In genomic region chr19:49891393-49891792, GRCh38 we compare ENCODE assay signal across 9 cellular contexts. TPM values are rescaled to one million over a fixed set of nuclear protein-coding genes. Genes with fewer than 3 reads are reported as not detected.
A peak's percentile ranks its signal among the peaks of the same experiment; 100 is the strongest.
DNase-seq lines count a peak whose midpoint lies in the region; ATAC-seq and TF ChIP-seq lines count a peak whose summit lies in the region.
"Had no signal": no experiment of that assay in that cellular context is flagged by ENCODE, and none has a peak within 500 bp of the region (broad histone marks: within the 10 kb centered on the region; RNA-seq: fewer than 3 reads in every experiment).

No MANE protein-coding gene starts in this region.

- H3K9me3 Mint-ChIP-seq in activated naive CD4-positive, alpha-beta T cell treated with anti-CD3 and anti-CD28 coated beads, Interleukin-2, amount 10 ng/mL, durations not matched to agents 7 days and 5 days: no peaks in the 10 kb centered on the region
- H3K9me3 Mint-ChIP-seq in stimulated activated naive B cell treated with anti-CD40 and anti-IgM and Interleukin-4, amounts not matched to agents 10 μg/mL and 1 μg/mL and 100 μg/mL, for 72 hours: peaks cover 11 to 19% of the 10 kb centered on the region in 2 donors
- H3K9me3 Mint-ChIP-seq: activated T-helper 1 cell treated with anti-CD3 and anti-CD28 coated beads, Interleukin-12 subunit alpha, Interleukin-12 subunit beta, Interleukin-2, Interleukin-4 antibody, amounts not matched to agents 30 ng/mL and 10 ng/mL and 1 ng/mL, durations not matched to agents 14 hours and 24 hours and 36 hours had no signal

- DNase-seq in activated naive CD4-positive, alpha-beta T cell treated with anti-CD3 and anti-CD28 coated beads, Interleukin-2, amount 10 ng/mL, durations not matched to agents 7 days and 5 days: no peak
- no peak for DNase-seq in activated naive CD4-positive, alpha-beta T cell treated with Interleukin-2 at 50 U/mL for 16 hours
- DNase-seq in stimulated activated naive B cell treated with anti-CD40 and anti-IgM and Interleukin-4, amounts not matched to agents 10 μg/mL and 1 μg/mL and 100 μg/mL, for 72 hours: no peak
- no peak for DNase-seq in breast epithelium (ENCODE audit: low spot score in 2 of 2)
- DNase-seq: NCI-H524 had no signal

- H3K9me3 ChIP-seq in breast epithelium: no peaks in the 10 kb centered on the region
- H3K9me3 ChIP-seq: tibial nerve had no signal

- no peak for ATAC-seq in stimulated activated naive B cell treated with anti-CD40 and anti-IgM and Interleukin-4, amounts not matched to agents 10 μg/mL and 1 μg/mL and 100 μg/mL, for 72 hours (replicated peaks)
- ATAC-seq: left lobe of liver had no signal

- peaks cover 43% of the 10 kb centered on the region for H3K27me3 Mint-ChIP-seq in activated naive CD4-positive, alpha-beta T cell treated with anti-CD3 and anti-CD28 coated beads, Interleukin-2, amount 10 ng/mL, durations not matched to agents 7 days and 5 days
- no peaks in the 10 kb centered on the region for H3K27me3 Mint-ChIP-seq in stimulated activated naive B cell treated with anti-CD40 and anti-IgM and Interleukin-4, amounts not matched to agents 10 μg/mL and 1 μg/mL and 100 μg/mL, for 72 hours

- no peak overlapping the region for H3K4me3 ChIP-seq in breast epithelium

- CTCF ChIA-PET in activated naive CD4-positive, alpha-beta T cell treated with anti-CD3 and anti-CD28 coated beads, Interleukin-2, amount 10 ng/mL, durations not matched to agents 7 days and 5 days (lab: Charles Lee): interaction anchor here (1.1 kb wide), 1 partner anchor 82 kb away, joined by 3 read pairs; no protein-coding TSS in a partner anchor

- no peaks in the 10 kb centered on the region for H3K36me3 ChIP-seq in breast epithelium

- no peak overlapping the region for H3K27ac ChIP-seq in breast epithelium
- H3K27ac ChIP-seq: tibial nerve had no signal

- peaks cover 4% of the 10 kb centered on the region for H3K36me3 Mint-ChIP-seq in activated naive CD4-positive, alpha-beta T cell treated with anti-CD3 and anti-CD28 coated beads, Interleukin-2, amount 10 ng/mL, durations not matched to agents 7 days and 5 days
- peaks cover 81 to 98% of the 10 kb centered on the region in 2 donors for H3K36me3 Mint-ChIP-seq in stimulated activated naive B cell treated with anti-CD40 and anti-IgM and Interleukin-4, amounts not matched to agents 10 μg/mL and 1 μg/mL and 100 μg/mL, for 72 hours

- no peaks in the 10 kb centered on the region for H3K4me1 ChIP-seq in breast epithelium

- intact Hi-C loops in breast epithelium (cut with DNase I; ENCODE audit: low total_unique reads): no loop called here

- no peak overlapping the region for H3K4me3 Mint-ChIP-seq in activated naive CD4-positive, alpha-beta T cell treated with anti-CD3 and anti-CD28 coated beads, Interleukin-2, amount 10 ng/mL, durations not matched to agents 7 days and 5 days
- peak overlapping the region; percentile 95 to 99 for H3K4me3 Mint-ChIP-seq in stimulated activated naive B cell treated with anti-CD40 and anti-IgM and Interleukin-4, amounts not matched to agents 10 μg/mL and 1 μg/mL and 100 μg/mL, for 72 hours

- no peak for TF ChIP-seq POLR2A in breast epithelium (IDR thresholded peaks at IDR 0.05)

- peaks cover 24% of the 10 kb centered on the region for H3K4me1 Mint-ChIP-seq in activated naive CD4-positive, alpha-beta T cell treated with anti-CD3 and anti-CD28 coated beads, Interleukin-2, amount 10 ng/mL, durations not matched to agents 7 days and 5 days
- peaks cover 60 to 89% of the 10 kb centered on the region in 2 donors for H3K4me1 Mint-ChIP-seq in stimulated activated naive B cell treated with anti-CD40 and anti-IgM and Interleukin-4, amounts not matched to agents 10 μg/mL and 1 μg/mL and 100 μg/mL, for 72 hours

- TF ChIP-seq CTCF in breast epithelium (IDR thresholded peaks at IDR 0.05): no peak

- peak overlapping the region; percentile 75 for H3K27ac Mint-ChIP-seq in activated naive CD4-positive, alpha-beta T cell treated with anti-CD3 and anti-CD28 coated beads, Interleukin-2, amount 10 ng/mL, durations not matched to agents 7 days and 5 days
- peak overlapping the region; percentile 96 for H3K27ac Mint-ChIP-seq in stimulated activated naive B cell treated with anti-CD40 and anti-IgM and Interleukin-4, amounts not matched to agents 10 μg/mL and 1 μg/mL and 100 μg/mL, for 72 hours
- H3K27ac Mint-ChIP-seq: H9 had no signal

- H3K27me3 ChIP-seq in breast epithelium: no peaks in the 10 kb centered on the region
- H3K27me3 ChIP-seq: tibial nerve had no signal

RNA-seq across cellular contexts. Expression of gene IL4I1, which starts 5.3 kb away (rescaled TPM):
- 1 to 10 TPM in 1 of 3 donors, under 1 TPM in 2; 0.48 to 2.2 (median 0.66) TPM for total RNA-seq in breast epithelium

RNA-seq across cellular contexts. Expression of gene TBC1D17, which starts 13.9 kb away (rescaled TPM):
- 10 to 100 TPM; 21.0 to 31.8 (median 30.4) TPM for total RNA-seq in breast epithelium

RNA-seq across cellular contexts. Expression of gene AKT1S1, which starts 14.2 kb away (rescaled TPM):
- 10 to 100 TPM; 11.9 to 13.8 (median 12.5) TPM for total RNA-seq in breast epithelium

RNA-seq across cellular contexts. Expression of gene PNKP, which starts 24.0 kb away (rescaled TPM):
- 10 to 100 TPM; 31.0 to 69.2 (median 57.7) TPM for total RNA-seq in breast epithelium

RNA-seq across cellular contexts. Expression of gene ATF5, which starts 37.6 kb away (rescaled TPM):
- 10 to 100 TPM in 1 of 3 donors, 1 to 10 TPM in 2; 5.9 to 20.0 (median 8.2) TPM for total RNA-seq in breast epithelium
